In genomic region chr11:69636512-69636866, GRCh38 we compare ENCODE assay signal across 8 cellular contexts. TPM values are rescaled to one million over a fixed set of nuclear protein-coding genes. Genes with fewer than 3 reads are reported as not detected.
DNase-seq lines count a peak whose midpoint lies in the region; ATAC-seq lines count a peak whose summit lies in the region.

No MANE protein-coding gene starts in this region.

- H3K27me3 Mint-ChIP-seq in activated T-cell treated with anti-CD3 and anti-CD28 coated beads, Interleukin-2, amount 50 U/mL, for 24 hours = peaks cover 75% of the 10 kb centered on the region
- peaks cover 52% of the 10 kb centered on the region for H3K27me3 Mint-ChIP-seq in activated T-cell treated with anti-CD3 and anti-CD28 coated beads, Interleukin-2, amount 50 U/mL, for 4 hours (ENCODE audit: low read depth)
- peaks cover 44 to 100% of the 10 kb centered on the region in 2 donors for H3K27me3 Mint-ChIP-seq in effector memory CD8-positive, alpha-beta T cell

- peak overlapping the region; percentile 16 for H3K27ac ChIP-seq in subcutaneous abdominal adipose tissue (ENCODE audit: low read depth, low read length)

- no peak overlapping the region for H3K4me3 Mint-ChIP-seq in activated T-cell treated with anti-CD3 and anti-CD28 coated beads, Interleukin-2, amount 50 U/mL, for 24 hours
- no peak overlapping the region for H3K4me3 Mint-ChIP-seq in activated T-cell treated with anti-CD3 and anti-CD28 coated beads, Interleukin-2, amount 50 U/mL, for 4 hours
- no peak overlapping the region for H3K4me3 Mint-ChIP-seq in effector memory CD8-positive, alpha-beta T cell

- H3K9me3 Mint-ChIP-seq in activated T-cell treated with anti-CD3 and anti-CD28 coated beads, Interleukin-2, amount 50 U/mL, for 24 hours = no peaks in the 10 kb centered on the region
- H3K9me3 Mint-ChIP-seq in activated T-cell treated with anti-CD3 and anti-CD28 coated beads, Interleukin-2, amount 50 U/mL, for 4 hours = no peaks in the 10 kb centered on the region
- H3K9me3 Mint-ChIP-seq in effector memory CD8-positive, alpha-beta T cell = no peaks in the 10 kb centered on the region

- H3K27me3 ChIP-seq in subcutaneous abdominal adipose tissue (ENCODE audit: control insufficient read depth in 5 of 5, insufficient read depth in 4 of 5, low read length in 5 of 5) = peaks cover 0 to 19% (median 0%) of the 10 kb centered on the region in 5 donors

- ATAC-seq in activated T-cell treated with anti-CD3 and anti-CD28 coated beads, Interleukin-2, amount 50 U/mL, for 4 hours = no peak
- peak; percentile 32 for ATAC-seq in left colon
- no peak for ATAC-seq in effector memory CD8-positive, alpha-beta T cell (replicated peaks)

- H3K9ac ChIP-seq in subcutaneous abdominal adipose tissue (ENCODE audit: low read length in 5 of 5) = peak overlapping the region in 4 of 5 donors; percentile 14 to 64 (median 51)

- intact Hi-C loops in left colon (cut with DNase I, micrococcal nuclease) = loop anchor here in 1 of 2 donors (10.0 kb wide), 1 partner anchor 342 kb away; the partner anchor contains the start of gene MYEOV

- H3K4me1 ChIP-seq in subcutaneous abdominal adipose tissue (ENCODE audit: control insufficient read depth in 5 of 5, insufficient read depth in 5 of 5, low read length in 5 of 5) = peaks cover 0 to 56% (median 49%) of the 10 kb centered on the region in 5 donors

- no peaks in the 10 kb centered on the region for H3K36me3 Mint-ChIP-seq in activated T-cell treated with anti-CD3 and anti-CD28 coated beads, Interleukin-2, amount 50 U/mL, for 24 hours (ENCODE audit: low read depth)
- no peaks in the 10 kb centered on the region for H3K36me3 Mint-ChIP-seq in activated T-cell treated with anti-CD3 and anti-CD28 coated beads, Interleukin-2, amount 50 U/mL, for 4 hours (ENCODE audit: insufficient read depth)
- H3K36me3 Mint-ChIP-seq in effector memory CD8-positive, alpha-beta T cell (ENCODE audit: insufficient read depth) = peaks cover 8% of the 10 kb centered on the region

- peak; percentile 49 for DNase-seq in activated T-cell treated with anti-CD3 and anti-CD28 coated beads, Interleukin-2, amount 50 U/mL, for 24 hours
- no peak for DNase-seq in activated T-cell treated with anti-CD3 and anti-CD28 coated beads, Interleukin-2, amount 50 U/mL, for 4 hours
- peak; percentile 75 for DNase-seq in dedifferentiated amniotic fluid mesenchymal stem cell (ENCODE audit: extremely low spot score)
- peak; percentile 61 to 72 for DNase-seq in left colon
- DNase-seq in SHP77 treated with DMSO at 0.1 percent for 48 hours (lab: John Stamatoyannopoulos, UW) = no peak
- DNase-seq in effector memory CD8-positive, alpha-beta T cell = no peak
- DNase-seq in germinal center (ENCODE audit: low spot score) = no peak

- peaks cover 27% of the 10 kb centered on the region for H3K4me1 Mint-ChIP-seq in activated T-cell treated with anti-CD3 and anti-CD28 coated beads, Interleukin-2, amount 50 U/mL, for 24 hours (ENCODE audit: low read depth)
- H3K4me1 Mint-ChIP-seq in activated T-cell treated with anti-CD3 and anti-CD28 coated beads, Interleukin-2, amount 50 U/mL, for 4 hours (ENCODE audit: low read depth) = peaks cover 27% of the 10 kb centered on the region
- peaks cover 20 to 22% of the 10 kb centered on the region in 2 donors for H3K4me1 Mint-ChIP-seq in effector memory CD8-positive, alpha-beta T cell (ENCODE audit: low read depth in 2 of 2)

- H3K36me3 ChIP-seq in subcutaneous abdominal adipose tissue (ENCODE audit: control insufficient read depth in 5 of 5, insufficient read depth in 5 of 5, low read length in 5 of 5) = no peaks in the 10 kb centered on the region

- H3K9me3 ChIP-seq in subcutaneous abdominal adipose tissue (ENCODE audit: control insufficient read depth in 5 of 5, low read length in 5 of 5) = no peaks in the 10 kb centered on the region

- no peak overlapping the region for H3K27ac Mint-ChIP-seq in activated T-cell treated with anti-CD3 and anti-CD28 coated beads, Interleukin-2, amount 50 U/mL, for 24 hours
- H3K27ac Mint-ChIP-seq in effector memory CD8-positive, alpha-beta T cell = no peak overlapping the region

- H3K4me3 ChIP-seq in subcutaneous abdominal adipose tissue (ENCODE audit: low read depth in 1 of 5, low read length in 5 of 5) = peak overlapping the region; percentile 49 to 69 (median 59)

RNA-seq across cellular contexts. Expression of gene CCND1, which starts 4.5 kb away (rescaled TPM):
- total RNA-seq in activated T-cell treated with anti-CD3 and anti-CD28 coated beads, Interleukin-2, amount 50 U/mL, for 4 hours = 10 to 100 TPM; 26.1 to 31.9 (median 28.1) TPM
- 10 to 100 TPM; 56.5 to 83.5 TPM for total RNA-seq in left colon

RNA-seq across cellular contexts. Expression of gene LTO1, which starts 38.7 kb away (rescaled TPM):
- total RNA-seq in activated T-cell treated with anti-CD3 and anti-CD28 coated beads, Interleukin-2, amount 50 U/mL, for 4 hours = 10 to 100 TPM; 22.2 to 24.5 (median 22.8) TPM
- total RNA-seq in left colon = 10 to 100 TPM; 21.2 to 21.7 TPM

Comparison
In these comparisons a context has a peak if more than half of its experiments do, and no peak if none do; other contexts are left out.
1. DNase-seq: peak in activated T-cell treated with anti-CD3 and anti-CD28 coated beads, Interleukin-2, amount 50 U/mL, for 24 hours (single experiment), dedifferentiated amniotic fluid mesenchymal stem cell (single experiment) and left colon (2 of 2); none in activated T-cell treated with anti-CD3 and anti-CD28 coated beads, Interleukin-2, amount 50 U/mL, for 4 hours (single experiment), SHP77 treated with DMSO at 0.1 percent for 48 hours (single experiment), effector memory CD8-positive, alpha-beta T cell (0 of 3) and germinal center (single experiment).